12 cellular contexts compared by ENCODE assay signal in genomic region chr3:27279153-27279552, GRCh38.
A peak's percentile ranks its signal among the peaks of the same experiment; 100 is the strongest.
DNase-seq lines count a peak whose midpoint lies in the region; ATAC-seq, FAIRE-seq and TF ChIP-seq lines count a peak whose summit lies in the region.
"Had no signal": no experiment of that assay in that cellular context is flagged by ENCODE, and none has a peak within 500 bp of the region (broad histone marks: within the 10 kb centered on the region; RNA-seq: fewer than 3 reads in every experiment).

No MANE protein-coding gene starts in this region.

- no peak overlapping the region for H3K4me3 ChIP-seq in HCT116 (replicated peaks in 1 of 2; ENCODE audit: low read depth in 1 of 2, low read length in 2 of 2)
- H3K4me3 ChIP-seq in kidney (ENCODE audit: low read length in 2 of 2): no peak overlapping the region

- 0 out of 2 replicates have a peak, but pooled peaks have one; percentile 50 for ATAC-seq in HCT116
- no peak for ATAC-seq in stimulated activated effector memory CD8-positive, alpha-beta T cell treated with anti-CD3 and anti-CD28 coated beads, Interleukin-12 subunit alpha, Interleukin-12 subunit beta, amount 100 ng/mL, for 72 hours

- POLR2A ChIA-PET in HCT116 (lab: Charles Lee): no interaction called here

- TF ChIP-seq RAD21 in HCT116 (IDR thresholded peaks at IDR 0.05; ENCODE audit: low read depth): peak; percentile 56

- RAD21 ChIA-PET in HCT116 (lab: Charles Lee; ENCODE audit: low non-redundant PET in 1 of 2, low total read pairs in 2 of 2, uncharacterized antibody in 2 of 2, unreplicated experiment in 2 of 2): interaction anchor here in 1 of 2 experiments (0.9 kb wide), 1 partner anchor 145 kb away, joined by 3 read pairs; no protein-coding TSS in a partner anchor

- peak; percentile 27 to 46 (median 36); a peak in 5 of 6 replicates for TF ChIP-seq CTCF in HCT116 (IDR thresholded peaks at IDR 0.05 in 2 of 3, conservative IDR thresholded peaks at IDR 0.05 in 1 of 3; ENCODE audit: borderline replicate concordance in 1 of 3, insufficient read depth in 1 of 3, low read depth in 2 of 3, low read length in 2 of 3)
- TF ChIP-seq CTCF in kidney (IDR thresholded peaks at IDR 0.05; ENCODE audit: borderline replicate concordance, extremely low read depth, insufficient read depth): peak; percentile 34

- H3K79me2 ChIP-seq in HCT116 (ENCODE audit: insufficient read depth, low read length): no peaks in the 10 kb centered on the region

- H3K9me3 Mint-ChIP-seq in stimulated activated effector memory CD8-positive, alpha-beta T cell treated with anti-CD3 and anti-CD28 coated beads, Interleukin-12 subunit alpha, Interleukin-12 subunit beta, amount 100 ng/mL, for 72 hours: no peaks in the 10 kb centered on the region

- no peak overlapping the region for H3K4me3 Mint-ChIP-seq in stimulated activated effector memory CD8-positive, alpha-beta T cell treated with anti-CD3 and anti-CD28 coated beads, Interleukin-12 subunit alpha, Interleukin-12 subunit beta, amount 100 ng/mL, for 72 hours

- H3K36me3 ChIP-seq in HCT116 (ENCODE audit: control insufficient read depth in 1 of 2, insufficient read depth in 2 of 2, low read length in 2 of 2) (no peaks in the 10 kb centered on the region), kidney (ENCODE audit: control insufficient read depth in 1 of 2, insufficient read depth in 2 of 2, low read length in 2 of 2) (no peaks in the 10 kb centered on the region)

- H4K20me1 ChIP-seq in HCT116 (ENCODE audit: insufficient read depth): no peaks in the 10 kb centered on the region

- no peak overlapping the region for H3K27ac Mint-ChIP-seq in stimulated activated effector memory CD8-positive, alpha-beta T cell treated with anti-CD3 and anti-CD28 coated beads, Interleukin-12 subunit alpha, Interleukin-12 subunit beta, amount 100 ng/mL, for 72 hours

- H3K9me3 ChIP-seq in HCT116 (ENCODE audit: control insufficient read depth in 1 of 2, insufficient read depth in 1 of 2, low read depth in 1 of 2, low read length in 2 of 2) (no peaks in the 10 kb centered on the region), kidney (ENCODE audit: control insufficient read depth in 1 of 2, low read length in 2 of 2) (no peaks in the 10 kb centered on the region)

- no peaks in the 10 kb centered on the region for H3K9me2 ChIP-seq in HCT116 (ENCODE audit: insufficient read depth)

- FAIRE-seq in kidney (lab: Jason Lieb, UNC): no peak
- FAIRE-seq: D721Med, H54 had no signal

- no peak overlapping the region for H3K4me2 ChIP-seq in HCT116 (ENCODE audit: low read length)

- H3K27ac ChIP-seq in HCT116 (ENCODE audit: low read depth, low read length) (no peak overlapping the region), kidney (ENCODE audit: low read depth in 2 of 2, low read length in 2 of 2) (no peak overlapping the region)

- BruUV-seq in HCT116 (replicated peaks; lab: Mats Ljungman, UMichigan): no TSS peak

- H3K9ac ChIP-seq in HCT116 (ENCODE audit: low read length) (no peak overlapping the region), kidney (ENCODE audit: low read length in 2 of 2) (no peak overlapping the region)

- no peaks in the 10 kb centered on the region for H3K36me3 Mint-ChIP-seq in stimulated activated effector memory CD8-positive, alpha-beta T cell treated with anti-CD3 and anti-CD28 coated beads, Interleukin-12 subunit alpha, Interleukin-12 subunit beta, amount 100 ng/mL, for 72 hours

- intact Hi-C loops in HCT116 (cut with micrococcal nuclease) (loop anchor here (1.0 kb wide), 1 partner anchor 145 kb away; no protein-coding TSS in a partner anchor), kidney (cut with DNase I) (no loop called here)

- CTCF ChIA-PET in HCT116 (lab: Charles Lee): no interaction called here

- H3K4me1 Mint-ChIP-seq in stimulated activated effector memory CD8-positive, alpha-beta T cell treated with anti-CD3 and anti-CD28 coated beads, Interleukin-12 subunit alpha, Interleukin-12 subunit beta, amount 100 ng/mL, for 72 hours: no peaks in the 10 kb centered on the region

- no peaks in the 10 kb centered on the region for H3K4me1 ChIP-seq in HCT116 (ENCODE audit: control insufficient read depth in 1 of 2, insufficient read depth in 2 of 2, low read length in 2 of 2)
- no peaks in the 10 kb centered on the region for H3K4me1 ChIP-seq in kidney (ENCODE audit: control insufficient read depth in 1 of 2, insufficient read depth in 1 of 2, low read depth in 1 of 2, low read length in 2 of 2)

- no peaks in the 10 kb centered on the region for H3K27me3 ChIP-seq in HCT116 (ENCODE audit: insufficient read depth, low read length)

- DNase-seq in A172 (ENCODE audit: low spot score) (peak; percentile 39), HCT116 (ENCODE audit: low read depth, low spot score) (no peak), astrocyte of the hippocampus (ENCODE audit: low read depth, low spot score) (peak; percentile 56), kidney (no peak), LoVo (ENCODE audit: low spot score) (no peak), NCI-H2107 treated with DMSO at 0.1 percent for 48 hours (lab: John Stamatoyannopoulos, UW; ENCODE audit: unreplicated experiment) (no peak), D341Med (ENCODE audit: low spot score) (no peak)
- no peak for DNase-seq in stimulated activated effector memory CD8-positive, alpha-beta T cell treated with anti-CD3 and anti-CD28 coated beads, Interleukin-12 subunit alpha, Interleukin-12 subunit beta, amount 100 ng/mL, for 72 hours (ENCODE audit: low spot score in 2 of 2)
- DNase-seq: activated CD4-positive, alpha-beta T cell treated with anti-CD3 and anti-CD28 coated beads, Interleukin-2, amount 50 U/mL, for 48 hours; NCI-H1436 had no signal

- TF ChIP-seq POLR2A in HCT116 (IDR thresholded peaks at IDR 0.05; ENCODE audit: borderline replicate concordance, extremely low read depth, insufficient read depth, insufficient read length): no peak

- H2AFZ ChIP-seq in HCT116 (ENCODE audit: low read depth, low read length, poor library complexity, severe bottlenecking): no peak overlapping the region

TF ChIP-seq in HCT116, 20 proteins besides CTCF, POLR2A, EP300 and RAD21:
- no peak for TF ChIP-seq CEBPB (IDR thresholded peaks at IDR 0.05; ENCODE audit: low read depth)
- TF ChIP-seq POLR2AphosphoS5 (IDR thresholded peaks at IDR 0.05; ENCODE audit: low read depth, low read length): no peak
- no peak for TF ChIP-seq ZFX (IDR thresholded peaks at IDR 0.05)
- no peak for TF ChIP-seq MAX (IDR thresholded peaks at IDR 0.05)
- TF ChIP-seq FOSL1 (IDR thresholded peaks at IDR 0.05; ENCODE audit: low read depth): no peak

Comparison
In these comparisons a context has a peak if more than half of its experiments do, and no peak if none do; other contexts are left out.
1. DNase-seq: peak in A172 (single experiment) and astrocyte of the hippocampus (single experiment); none in HCT116 (single experiment), kidney (single experiment), stimulated activated effector memory CD8-positive, alpha-beta T cell treated with anti-CD3 and anti-CD28 coated beads, Interleukin-12 subunit alpha, Interleukin-12 subunit beta, amount 100 ng/mL, for 72 hours (0 of 2), LoVo (single experiment), NCI-H2107 treated with DMSO at 0.1 percent for 48 hours (single experiment) and D341Med (single experiment).